ENCODE assay signal across 9 cellular contexts in the genomic region with DNA sequence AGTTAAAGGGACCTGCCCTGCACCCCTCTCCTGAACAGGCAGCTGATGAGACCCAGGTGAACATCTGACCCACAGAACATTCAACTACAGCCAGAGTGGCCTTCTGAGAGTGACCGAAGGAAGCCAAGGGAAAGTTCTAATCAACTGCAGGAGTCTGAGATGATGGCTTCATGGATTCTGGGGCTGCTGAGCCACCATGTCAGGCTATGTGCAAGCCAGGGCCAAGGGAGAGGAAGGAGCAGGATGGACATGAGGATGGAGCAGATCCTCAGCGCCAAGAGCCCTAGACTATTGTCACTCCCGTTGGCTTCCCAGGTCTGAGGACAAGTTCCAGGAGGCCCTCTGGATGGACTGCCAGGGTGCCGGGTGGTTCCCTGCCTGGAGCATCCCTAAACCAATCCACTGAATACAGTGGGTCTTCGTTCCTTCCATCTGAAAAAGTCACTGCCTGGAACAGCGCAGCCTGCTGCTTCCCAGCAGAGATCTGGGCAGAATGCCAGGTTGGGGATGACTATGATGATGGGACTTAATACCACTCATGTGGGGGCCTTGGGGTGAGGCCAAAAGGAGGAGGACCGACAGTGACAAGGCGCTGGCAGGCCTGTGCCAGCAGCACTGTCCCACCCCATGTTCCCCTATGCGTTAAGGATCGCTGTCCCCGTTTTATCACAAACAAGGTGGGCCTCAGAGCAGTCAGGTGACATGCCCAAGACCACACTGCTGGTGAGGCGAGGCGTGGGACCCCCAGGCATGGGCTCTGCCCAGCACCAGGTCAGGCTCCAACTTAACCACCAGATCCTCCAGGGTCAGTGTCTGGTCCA. TPM values are rescaled to one million over a fixed set of nuclear protein-coding genes. Genes with fewer than 3 reads are reported as not detected.
DNase-seq lines count a peak whose midpoint lies in the region; ATAC-seq lines count a peak whose summit lies in the region.
"Had no signal": no experiment of that assay in that cellular context is flagged by ENCODE, and none has a peak within 500 bp of the region (broad histone marks: within the 10 kb centered on the region; RNA-seq: fewer than 3 reads in every experiment).

No MANE protein-coding gene starts in this region.

- H3K9me3 Mint-ChIP-seq in natural killer cell treated with Interleukin-12 subunit alpha and Interleukin-12 subunit beta and Interleukin-15 and Interleukin-18, amount 100 ng/mL, for 72 hours, result no peaks in the 10 kb centered on the region
- H3K9me3 Mint-ChIP-seq: dendritic cell treated with granulocyte-macrophage colony-stimulating factor and Interleukin-4, amounts not matched to agents 40 ng/mL and 50 ng/mL, for 4 days had no signal

- no peak overlapping the region for H3K4me3 Mint-ChIP-seq in natural killer cell treated with Interleukin-12 subunit alpha and Interleukin-12 subunit beta and Interleukin-15 and Interleukin-18, amount 100 ng/mL, for 72 hours
- H3K4me3 Mint-ChIP-seq: dendritic cell treated with granulocyte-macrophage colony-stimulating factor and Interleukin-4, amounts not matched to agents 40 ng/mL and 50 ng/mL, for 4 days had no signal

- H3K27ac Mint-ChIP-seq in natural killer cell treated with Interleukin-12 subunit alpha and Interleukin-12 subunit beta and Interleukin-15 and Interleukin-18, amount 100 ng/mL, for 72 hours, result no peak overlapping the region
- H3K27ac Mint-ChIP-seq: dendritic cell treated with granulocyte-macrophage colony-stimulating factor and Interleukin-4, amounts not matched to agents 40 ng/mL and 50 ng/mL, for 4 days had no signal

- peaks cover 3 to 4% of the 10 kb centered on the region in 2 donors for H3K27me3 Mint-ChIP-seq in natural killer cell treated with Interleukin-12 subunit alpha and Interleukin-12 subunit beta and Interleukin-15 and Interleukin-18, amount 100 ng/mL, for 72 hours

- DNase-seq in DMS153 (lab: John Stamatoyannopoulos, UW), result peak; percentile 43
- peak; percentile 60 for DNase-seq in NCI-H1092 treated with DMSO at 0.1 percent for 48 hours (lab: John Stamatoyannopoulos, UW)
- peak; percentile 70 for DNase-seq in amniotic epithelial cell (ENCODE audit: low read depth)
- DNase-seq in natural killer cell treated with Interleukin-12 subunit alpha and Interleukin-12 subunit beta and Interleukin-15 and Interleukin-18, amount 100 ng/mL, for 72 hours (ENCODE audit: low spot score), result peak; percentile 47
- DNase-seq in NOMO-1 treated with dmso at 0.1 percent for 144 hours (lab: John Stamatoyannopoulos, UW; ENCODE audit: unreplicated experiment), result no peak
- DNase-seq in NOMO-1 (lab: John Stamatoyannopoulos, UW; ENCODE audit: unreplicated experiment in 2 of 2), result no peak
- no peak for DNase-seq in CD1c-positive myeloid dendritic cell (ENCODE audit: extremely low spot score)

- no peaks in the 10 kb centered on the region for H3K36me3 Mint-ChIP-seq in natural killer cell treated with Interleukin-12 subunit alpha and Interleukin-12 subunit beta and Interleukin-15 and Interleukin-18, amount 100 ng/mL, for 72 hours

- ATAC-seq in natural killer cell treated with Interleukin-12 subunit alpha and Interleukin-12 subunit beta and Interleukin-15 and Interleukin-18, amount 100 ng/mL, for 72 hours, result no peak
- ATAC-seq in GM21390 (IDR thresholded peaks at IDR 0.05; ENCODE audit: unreplicated experiment), result no peak

- H3K4me1 Mint-ChIP-seq in natural killer cell treated with Interleukin-12 subunit alpha and Interleukin-12 subunit beta and Interleukin-15 and Interleukin-18, amount 100 ng/mL, for 72 hours (ENCODE audit: low read depth in 2 of 2), result no peaks in the 10 kb centered on the region

RNA-seq across cellular contexts. Expression of a gene that starts 19.8 kb away (rescaled TPM):
- total RNA-seq in natural killer cell treated with Interleukin-12 subunit alpha and Interleukin-12 subunit beta and Interleukin-15 and Interleukin-18, amount 100 ng/mL, for 72 hours, result not detected

RNA-seq across cellular contexts. Expression of a gene that starts 31.9 kb away (rescaled TPM):
- 1 to 10 TPM in 1 of 2 donors, not detected in 1; 1.2 TPM for total RNA-seq in natural killer cell treated with Interleukin-12 subunit alpha and Interleukin-12 subunit beta and Interleukin-15 and Interleukin-18, amount 100 ng/mL, for 72 hours

Comparison
In these comparisons a context has a peak if more than half of its experiments do, and no peak if none do; other contexts are left out.
1. DNase-seq: peak in DMS153 (single experiment), NCI-H1092 treated with DMSO at 0.1 percent for 48 hours (single experiment), amniotic epithelial cell (single experiment) and natural killer cell treated with Interleukin-12 subunit alpha and Interleukin-12 subunit beta and Interleukin-15 and Interleukin-18, amount 100 ng/mL, for 72 hours (single experiment); none in NOMO-1 treated with dmso at 0.1 percent for 144 hours (single experiment), NOMO-1 (0 of 2) and CD1c-positive myeloid dendritic cell (single experiment).